Comparison of ENCODE assay signal across 12 cellular contexts in genomic region chr20:44969320-44969879, GRCh38. TPM values are rescaled to one million over a fixed set of nuclear protein-coding genes. Genes with fewer than 3 reads are reported as not detected.
A peak's percentile ranks its signal among the peaks of the same experiment; 100 is the strongest.
DNase-seq lines count a peak whose midpoint lies in the region; ATAC-seq, FAIRE-seq and TF ChIP-seq lines count a peak whose summit lies in the region.
"Had no signal": no experiment of that assay in that cellular context is flagged by ENCODE, and none has a peak within 500 bp of the region (broad histone marks: within the 10 kb centered on the region; RNA-seq: fewer than 3 reads in every experiment).

No MANE protein-coding gene starts in this region.

- DNase-seq in CD8-positive, alpha-beta T cell: peak in 2 of 7 experiments; percentile 29 to 34
- DNase-seq in MM.1S: peak; percentile 38
- no peak for DNase-seq in naive B cell
- DNase-seq in kidney tubule cell (ENCODE audit: low spot score): no peak
- no peak for DNase-seq in kidney
- DNase-seq: amniotic stem cell, COR-L47, left ventricle myocardium inferior, retina had no signal

- POLR2A ChIA-PET in CD8-positive, alpha-beta T cell (lab: Charles Lee): interaction anchor here (1.2 to 5.6 kb wide), 3 partner anchors 9 to 13 kb away, joined by 3 to 60 read pairs (median 17); no protein-coding TSS in a partner anchor

- peak overlapping the region; percentile 91 for H3K4me2 ChIP-seq in MM.1S (ENCODE audit: low read depth, low read length)

- no peak for FAIRE-seq in kidney (lab: Jason Lieb, UNC)

- no peaks in the 10 kb centered on the region for H3K27me3 Mint-ChIP-seq in CD8-positive, alpha-beta T cell (ENCODE audit: low read depth)
- H3K27me3 Mint-ChIP-seq in activated T-helper 17 cell treated with anti-CD3 and anti-CD28 coated beads, Interleukin-2, amount 50 U/mL, for 72 hours: no peaks in the 10 kb centered on the region
- H3K27me3 Mint-ChIP-seq in naive B cell: no peaks in the 10 kb centered on the region

- peak overlapping the region; percentile 97 for H3K4me3 ChIP-seq in CD8-positive, alpha-beta T cell (ENCODE audit: low read depth, low read length)
- H3K4me3 ChIP-seq in MM.1S (ENCODE audit: low read length): peak overlapping the region; percentile 95
- H3K4me3 ChIP-seq in kidney (ENCODE audit: low read length in 2 of 2): no peak overlapping the region
- H3K4me3 ChIP-seq: left ventricle myocardium inferior had no signal

- peaks cover 73% of the 10 kb centered on the region for H3K79me2 ChIP-seq in MM.1S (ENCODE audit: low read length)

- peaks cover 61% of the 10 kb centered on the region for H3K36me3 Mint-ChIP-seq in CD8-positive, alpha-beta T cell
- peaks cover 84% of the 10 kb centered on the region for H3K36me3 Mint-ChIP-seq in activated T-helper 17 cell treated with anti-CD3 and anti-CD28 coated beads, Interleukin-2, amount 50 U/mL, for 72 hours (ENCODE audit: low read depth)
- H3K36me3 Mint-ChIP-seq in naive B cell: peaks cover 12 to 28% of the 10 kb centered on the region in 2 donors

- no peaks in the 10 kb centered on the region for H3K9me3 ChIP-seq in CD8-positive, alpha-beta T cell (ENCODE audit: low read length)
- H3K9me3 ChIP-seq in MM.1S (replicated peaks; ENCODE audit: insufficient read depth, low read length) (no peaks in the 10 kb centered on the region), kidney (ENCODE audit: control insufficient read depth in 1 of 2, low read length in 2 of 2) (no peaks in the 10 kb centered on the region)
- H3K9me3 ChIP-seq: left ventricle myocardium inferior had no signal

- peaks cover 43% of the 10 kb centered on the region for H3K4me1 ChIP-seq in CD8-positive, alpha-beta T cell (ENCODE audit: insufficient read depth, low read length)
- H3K4me1 ChIP-seq in MM.1S (ENCODE audit: low read length): peaks cover 32% of the 10 kb centered on the region
- H3K4me1 ChIP-seq in kidney (ENCODE audit: control insufficient read depth in 1 of 2, insufficient read depth in 1 of 2, low read depth in 1 of 2, low read length in 2 of 2): peaks cover 4 to 10% of the 10 kb centered on the region in 2 donors

- H3K4me3 Mint-ChIP-seq in CD8-positive, alpha-beta T cell: peak overlapping the region; percentile 91
- peak overlapping the region; percentile 99 for H3K4me3 Mint-ChIP-seq in activated T-helper 17 cell treated with anti-CD3 and anti-CD28 coated beads, Interleukin-2, amount 50 U/mL, for 72 hours
- peak overlapping the region; percentile 92 to 100 (median 98) for H3K4me3 Mint-ChIP-seq in naive B cell

- no peaks in the 10 kb centered on the region for H3K27me3 ChIP-seq in CD8-positive, alpha-beta T cell (ENCODE audit: insufficient read depth, low read length)
- H3K27me3 ChIP-seq in MM.1S (replicated peaks; ENCODE audit: insufficient read depth, low read length): no peaks in the 10 kb centered on the region

- intact Hi-C loops in CD8-positive, alpha-beta T cell (cut with DNase I, micrococcal nuclease): loop anchor here (5.0 kb wide), 4 partner anchors 38 to 393 kb away; partner anchors contain the start of genes PABPC1L (in 1 of the 2), SYS1 (in 1 of the 2) and YWHAB (in 1 of the 2)
- intact Hi-C loops in kidney (cut with DNase I): no loop called here

- peaks cover 11% of the 10 kb centered on the region for H3K36me3 ChIP-seq in CD8-positive, alpha-beta T cell (ENCODE audit: insufficient read depth, low read length)
- H3K36me3 ChIP-seq in MM.1S (replicated peaks; ENCODE audit: insufficient read depth, low read length) (peaks cover 17% of the 10 kb centered on the region), kidney (ENCODE audit: control insufficient read depth in 1 of 2, insufficient read depth in 2 of 2, low read length in 2 of 2) (peaks cover 3 to 6% of the 10 kb centered on the region in 2 donors)

- H3K9me3 Mint-ChIP-seq in CD8-positive, alpha-beta T cell: no peaks in the 10 kb centered on the region
- no peaks in the 10 kb centered on the region for H3K9me3 Mint-ChIP-seq in activated T-helper 17 cell treated with anti-CD3 and anti-CD28 coated beads, Interleukin-2, amount 50 U/mL, for 72 hours
- H3K9me3 Mint-ChIP-seq in naive B cell: no peaks in the 10 kb centered on the region

- H3K27ac ChIP-seq in CD8-positive, alpha-beta T cell (ENCODE audit: low read depth, low read length): peak overlapping the region; percentile 82
- H3K27ac ChIP-seq in MM.1S (ENCODE audit: low read length): peak overlapping the region; percentile 83
- H3K27ac ChIP-seq in kidney (ENCODE audit: low read depth in 2 of 2, low read length in 2 of 2): no peak overlapping the region
- H3K27ac ChIP-seq: left ventricle myocardium inferior had no signal

- H3K9me2 ChIP-seq in MM.1S (replicated peaks; ENCODE audit: insufficient read depth, low read length): no peaks in the 10 kb centered on the region

- H3K27ac Mint-ChIP-seq in CD8-positive, alpha-beta T cell: peak overlapping the region; percentile 89
- H3K27ac Mint-ChIP-seq in activated T-helper 17 cell treated with anti-CD3 and anti-CD28 coated beads, Interleukin-2, amount 50 U/mL, for 72 hours: peak overlapping the region; percentile 99
- peak overlapping the region; percentile 53 to 99 (median 94) for H3K27ac Mint-ChIP-seq in naive B cell

- H2AFZ ChIP-seq in MM.1S (ENCODE audit: low read length): no peak overlapping the region

- peaks cover 67% of the 10 kb centered on the region for H3K4me1 Mint-ChIP-seq in CD8-positive, alpha-beta T cell (ENCODE audit: low read depth)
- peaks cover 42% of the 10 kb centered on the region for H3K4me1 Mint-ChIP-seq in activated T-helper 17 cell treated with anti-CD3 and anti-CD28 coated beads, Interleukin-2, amount 50 U/mL, for 72 hours
- H3K4me1 Mint-ChIP-seq in naive B cell: peaks cover 56 to 66% (median 66%) of the 10 kb centered on the region in 3 donors

- CTCF ChIA-PET in CD8-positive, alpha-beta T cell (lab: Charles Lee): interaction anchor here (1.3 to 4.5 kb wide), 3 partner anchors 10 to 75 kb away, joined by 3 to 29 read pairs (median 8); no protein-coding TSS in a partner anchor

- no peak for TF ChIP-seq CTCF in CD8-positive, alpha-beta T cell (IDR thresholded peaks at IDR 0.05)
- TF ChIP-seq CTCF in MM.1S (IDR thresholded peaks at IDR 0.05; ENCODE audit: low read length): no peak
- TF ChIP-seq CTCF in kidney (IDR thresholded peaks at IDR 0.05; ENCODE audit: borderline replicate concordance, extremely low read depth, insufficient read depth): no peak

- no peak for ATAC-seq in CD8-positive, alpha-beta T cell
- peak; percentile 27 for ATAC-seq in activated T-helper 17 cell treated with anti-CD3 and anti-CD28 coated beads, Interleukin-2, amount 50 U/mL, for 72 hours (replicated peaks)
- ATAC-seq in naive B cell (ENCODE audit: low read depth in 2 of 2): no peak
- ATAC-seq in HG03045 (IDR thresholded peaks at IDR 0.05; ENCODE audit: unreplicated experiment): no peak
- ATAC-seq in GM18502 (IDR thresholded peaks at IDR 0.05; ENCODE audit: poor library complexity, unreplicated experiment): no peak

- H4K20me1 ChIP-seq in MM.1S (ENCODE audit: insufficient read depth, low read length): no peaks in the 10 kb centered on the region

- peaks cover 66% of the 10 kb centered on the region for H3F3A ChIP-seq in MM.1S (ENCODE audit: insufficient read depth, low read length)

- H3K9ac ChIP-seq in MM.1S (ENCODE audit: low read length): peak overlapping the region; percentile 53; the same call in 1 of the 2 replicates
- no peak overlapping the region for H3K9ac ChIP-seq in kidney (ENCODE audit: low read length in 2 of 2)

RNA-seq across cellular contexts. Expression of gene STK4, which starts 3.1 kb away (rescaled TPM):
- total RNA-seq in CD8-positive, alpha-beta T cell: 100 to 1,000 TPM; 253 to 259 TPM
- total RNA-seq in activated T-helper 17 cell treated with anti-CD3 and anti-CD28 coated beads, Interleukin-2, amount 50 U/mL, for 72 hours: 100 to 1,000 TPM; 168 to 215 TPM
- polyA plus RNA-seq in naive B cell (ENCODE audit: low read depth in 6 of 6) (100 to 1,000 TPM; 116 to 199 (median 173) TPM), kidney (ENCODE audit: insufficient read depth, low read depth, low replicate concordance) (4.3 TPM)
- total RNA-seq in kidney: 41.0 TPM

RNA-seq across cellular contexts. Expression of gene TOMM34, which starts 9.2 kb away (rescaled TPM):
- 10 to 100 TPM; 11.9 to 12.4 TPM for total RNA-seq in CD8-positive, alpha-beta T cell
- total RNA-seq in activated T-helper 17 cell treated with anti-CD3 and anti-CD28 coated beads, Interleukin-2, amount 50 U/mL, for 72 hours: 10 to 100 TPM; 40.1 to 44.8 TPM
- polyA plus RNA-seq in naive B cell (ENCODE audit: low read depth in 6 of 6) (10 to 100 TPM; 24.8 to 49.1 (median 38.4) TPM), kidney (ENCODE audit: insufficient read depth, low read depth, low replicate concordance) (39.6 TPM)
- total RNA-seq in kidney: 18.8 TPM

RNA-seq across cellular contexts. Expression of gene PABPC1L, which starts 59.5 kb away (rescaled TPM):
- total RNA-seq in CD8-positive, alpha-beta T cell: 10 to 100 TPM; 31.9 to 34.0 TPM
- total RNA-seq in activated T-helper 17 cell treated with anti-CD3 and anti-CD28 coated beads, Interleukin-2, amount 50 U/mL, for 72 hours: 10 to 100 TPM; 49.3 to 85.9 TPM
- polyA plus RNA-seq in naive B cell (ENCODE audit: low read depth in 6 of 6) (1 to 10 TPM in 3 of 6 donors, under 1 TPM in 2, not detected in 1; 0.75 to 5.2 (median 1.3) TPM), kidney (ENCODE audit: insufficient read depth, low read depth, low replicate concordance) (24.4 TPM)
- total RNA-seq in kidney: 48.6 TPM

Comparison
In these comparisons a context has a peak if more than half of its experiments do, and no peak if none do; other contexts are left out.
1. H3K27ac ChIP-seq: peak in CD8-positive, alpha-beta T cell (single experiment) and MM.1S (single experiment); none in kidney (0 of 2).
2. H3K4me3 ChIP-seq: peak in CD8-positive, alpha-beta T cell (single experiment) and MM.1S (single experiment); none in kidney (0 of 2).
3. Peak in every context shown above with its lines, with median percentiles within 50 percentile points of each other: H3K27ac Mint-ChIP-seq and H3K4me3 Mint-ChIP-seq.